In the genomic region with DNA sequence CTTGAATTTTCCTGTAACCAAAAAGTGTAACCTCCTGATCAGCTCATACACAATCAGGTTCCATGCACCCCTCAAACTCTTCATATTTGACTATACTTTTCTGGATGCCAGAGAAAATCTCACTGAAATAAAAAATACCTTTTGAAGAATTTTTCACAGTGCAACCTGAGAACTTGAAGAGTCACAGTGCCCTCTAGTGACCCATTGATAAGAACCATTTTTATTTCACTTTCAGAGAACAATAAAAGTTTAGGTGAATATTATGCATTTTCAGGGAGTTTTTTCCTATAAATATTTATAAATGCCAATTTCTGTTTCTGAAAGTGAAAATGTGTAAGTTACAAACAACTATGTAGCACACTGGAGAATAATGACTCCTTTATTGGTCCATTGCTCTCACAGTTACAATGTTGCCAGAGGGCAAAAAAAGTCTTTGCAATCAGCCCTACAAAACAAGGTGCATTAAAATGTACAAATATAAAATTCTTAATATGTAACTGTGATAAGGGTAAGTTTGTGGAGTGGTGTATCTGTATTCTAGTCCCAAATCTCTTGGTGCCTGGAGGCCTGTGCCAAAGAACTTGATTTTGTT, we compare ENCODE assay signal across 8 cellular contexts.
DNase-seq lines count a peak whose midpoint lies in the region; ATAC-seq lines count a peak whose summit lies in the region.

No MANE protein-coding gene starts in this region.

- no peak overlapping the region for H3K4me2 ChIP-seq in mesendoderm (ENCODE audit: low read length)

- no peaks in the 10 kb centered on the region for H3K4me1 ChIP-seq in mesendoderm (ENCODE audit: control insufficient read depth, low read depth, low read length)

- no peaks in the 10 kb centered on the region for H3K27me3 ChIP-seq in mesendoderm (ENCODE audit: insufficient read depth, low read length, poor library complexity)

- H2BK15ac ChIP-seq in mesendoderm (replicated peaks; ENCODE audit: low read depth): no peak overlapping the region

- ATAC-seq in GM18519 (IDR thresholded peaks at IDR 0.05; ENCODE audit: low FRiP score, unreplicated experiment) (no peak), GM18907 (IDR thresholded peaks at IDR 0.05; ENCODE audit: unreplicated experiment) (no peak)

- no peak overlapping the region for H4K8ac ChIP-seq in mesendoderm (ENCODE audit: low read depth, low read length)

- no peak overlapping the region for H3K9ac ChIP-seq in mesendoderm (ENCODE audit: low read length)

- H3K56ac ChIP-seq in mesendoderm (ENCODE audit: low read length): no peak overlapping the region

- H3K79me1 ChIP-seq in mesendoderm (ENCODE audit: low read length): no peaks in the 10 kb centered on the region

- no peak overlapping the region for H3K23ac ChIP-seq in mesendoderm (ENCODE audit: low read length)

- no peak overlapping the region for H3K18ac ChIP-seq in mesendoderm (ENCODE audit: low read length)

- DNase-seq in NCI-H2196 (lab: John Stamatoyannopoulos, UW; ENCODE audit: unreplicated experiment): peak; percentile 8
- DNase-seq in NCI-H2196 treated with DMSO at 0.1 percent for 48 hours (lab: John Stamatoyannopoulos, UW; ENCODE audit: unreplicated experiment): no peak
- peak; percentile 23 for DNase-seq in MV-4-11 (lab: John Stamatoyannopoulos, UW)
- peak; percentile 63 for DNase-seq in astrocyte of the hippocampus (ENCODE audit: low read depth, low spot score)
- DNase-seq in mesendoderm: peak; percentile 52
- DNase-seq in NK-92 (lab: John Stamatoyannopoulos, UW; ENCODE audit: unreplicated experiment): no peak

- H3K27ac ChIP-seq in mesendoderm (ENCODE audit: low read depth, low read length): no peak overlapping the region

- H2BK120ac ChIP-seq in mesendoderm (ENCODE audit: low read depth, low read length): no peak overlapping the region

- H2BK5ac ChIP-seq in mesendoderm (ENCODE audit: low read length): no peak overlapping the region

- no peak overlapping the region for H3K4me3 ChIP-seq in mesendoderm (ENCODE audit: low read length)

- no peak overlapping the region for H2AK5ac ChIP-seq in mesendoderm (ENCODE audit: low read length)

- H4K5ac ChIP-seq in mesendoderm (ENCODE audit: low read length): no peak overlapping the region

- H3K4ac ChIP-seq in mesendoderm (ENCODE audit: low read depth, low read length): no peak overlapping the region

- H3K79me2 ChIP-seq in mesendoderm (ENCODE audit: control insufficient read depth, insufficient read depth, low read length): no peaks in the 10 kb centered on the region

- no peaks in the 10 kb centered on the region for H3K36me3 ChIP-seq in mesendoderm (ENCODE audit: control insufficient read depth, insufficient read depth, low read length)

Comparison
In these comparisons a context has a peak if more than half of its experiments do, and no peak if none do; other contexts are left out.
1. DNase-seq: peak in NCI-H2196 (single experiment), MV-4-11 (single experiment), astrocyte of the hippocampus (single experiment) and mesendoderm (single experiment); none in NCI-H2196 treated with DMSO at 0.1 percent for 48 hours (single experiment) and NK-92 (single experiment).